ENCODE assay signal across 12 cellular contexts in the genomic region with DNA sequence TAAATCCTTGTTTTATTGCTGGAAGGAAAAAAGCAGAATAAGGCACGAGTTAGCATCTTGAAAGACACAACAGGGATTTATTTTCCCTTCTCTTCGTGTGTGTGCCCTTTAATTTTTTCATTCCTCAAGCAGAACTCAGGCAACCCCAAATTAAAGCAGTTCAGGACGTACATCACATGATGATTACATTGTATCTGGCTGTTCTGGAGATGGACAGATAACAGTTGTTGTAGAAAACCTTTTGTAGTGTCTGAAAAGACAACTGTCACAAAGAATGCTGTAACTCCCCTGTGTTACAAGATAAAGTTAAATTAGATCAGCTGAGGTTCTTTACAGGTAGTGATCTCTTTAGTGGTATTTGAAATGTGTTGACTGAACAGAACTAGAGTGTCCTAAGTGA.
"Had no signal": no experiment of that assay in that cellular context is flagged by ENCODE, and none has a peak within 500 bp of the region (broad histone marks: within the 10 kb centered on the region; RNA-seq: fewer than 3 reads in every experiment).

No MANE protein-coding gene starts in this region.

- ATAC-seq: gastroesophageal sphincter; sciatic nerve; stimulated activated naive B cell treated with anti-CD40 and anti-IgM and Interleukin-4, amounts not matched to agents 10 μg/mL and 1 μg/mL and 100 μg/mL, for 72 hours had no signal

- H3K4me3 ChIP-seq: gastroesophageal sphincter had no signal

- H3K36me3 ChIP-seq: neutrophil had no signal

- H3K27ac ChIP-seq: gastroesophageal sphincter, neutrophil had no signal

- H3K4me1 ChIP-seq: gastroesophageal sphincter had no signal

- DNase-seq: activated CD4-positive, alpha-beta T cell treated with anti-CD3 and anti-CD28 coated beads, Interleukin-2, amount 10 ng/mL, durations not matched to agents 7 days and 5 days; activated CD4-positive, CD25-positive, alpha-beta regulatory T cell; activated naive CD4-positive, alpha-beta T cell treated with anti-CD3 and anti-CD28 coated beads, Interleukin-2, amount 10 ng/mL, durations not matched to agents 7 days and 5 days; central memory CD4-positive, alpha-beta T cell; cortex of kidney; effector memory CD4-positive, alpha-beta T cell; stimulated activated CD4-positive, alpha-beta T cell treated with anti-CD3 and anti-CD28 coated beads, Interleukin-2, amount 100 ng/mL, for 24 hours; stimulated activated naive B cell treated with anti-CD40 and anti-IgM and Interleukin-4, amounts not matched to agents 10 μg/mL and 1 μg/mL and 100 μg/mL, for 72 hours had no signal

- H3K9me3 ChIP-seq: gastroesophageal sphincter, neutrophil had no signal

- FAIRE-seq: keratinocyte had no signal

- H3K27me3 ChIP-seq: gastroesophageal sphincter, neutrophil had no signal
